8 cellular contexts compared by ENCODE assay signal in the genomic region with DNA sequence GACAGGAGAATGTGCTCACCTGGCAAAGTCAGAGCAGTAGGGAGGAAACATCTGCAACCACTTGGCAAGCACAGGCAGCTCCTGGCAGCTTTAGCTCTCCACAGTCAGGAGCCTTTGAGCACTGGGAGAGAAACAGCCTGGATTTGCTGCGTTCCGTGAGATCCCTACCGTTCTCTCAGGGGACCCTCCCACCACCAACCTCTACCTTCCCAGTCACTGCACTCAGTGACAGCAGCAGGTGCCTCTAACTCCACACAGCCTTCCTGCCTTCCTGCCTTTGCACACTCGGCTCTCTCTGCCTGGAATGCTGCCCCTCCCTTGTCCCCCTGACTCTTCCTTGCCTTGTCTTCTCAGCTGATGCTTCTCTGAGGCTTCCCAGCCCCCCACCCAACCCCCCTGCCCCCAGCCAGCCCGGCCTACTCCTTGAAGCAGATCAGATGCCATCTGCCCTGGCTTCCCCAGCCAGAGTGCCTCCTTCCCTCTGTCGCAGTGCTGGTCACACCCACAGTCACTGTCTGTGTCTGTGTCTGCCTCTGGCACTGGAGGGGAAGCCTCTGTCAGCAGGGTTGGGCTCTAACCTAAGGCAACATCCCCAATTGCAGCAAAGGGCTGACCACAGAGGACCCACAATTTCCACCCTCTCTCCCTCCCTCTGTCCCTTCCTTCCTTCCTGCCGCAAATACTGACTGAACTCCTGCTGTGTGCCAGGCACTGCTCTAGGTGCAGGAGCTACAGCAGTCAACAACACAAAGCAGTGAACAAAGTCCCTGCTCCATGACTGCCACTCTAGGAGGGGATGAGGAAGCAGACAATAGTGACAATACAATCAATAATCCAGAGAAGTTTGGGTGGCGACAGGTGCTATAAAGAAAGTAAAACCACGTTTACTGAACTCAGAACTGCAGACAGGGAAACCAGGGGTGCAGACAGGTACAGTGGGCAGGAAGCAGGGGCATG. TPM values are rescaled to one million over a fixed set of nuclear protein-coding genes. Genes with fewer than 3 reads are reported as not detected.
A peak's percentile ranks its signal among the peaks of the same experiment; 100 is the strongest.
DNase-seq lines count a peak whose midpoint lies in the region; ATAC-seq and TF ChIP-seq lines count a peak whose summit lies in the region.

No MANE protein-coding gene starts in this region.

- no peaks in the 10 kb centered on the region for H3K27me3 ChIP-seq in upper lobe of left lung
- H3K27me3 ChIP-seq in Karpas-422 (ENCODE audit: low read length), result no peaks in the 10 kb centered on the region
- H3K27me3 ChIP-seq in BE2C, result no peaks in the 10 kb centered on the region

- peaks cover 24% of the 10 kb centered on the region for H3K4me1 Mint-ChIP-seq in activated T-helper 2 cell treated with anti-CD3 and anti-CD28 coated beads, Interferon-gamma antibody, Interleukin-2, Interleukin-4, amounts not matched to agents 10 μg/mL and 5 μg/mL and 100 μg/mL, durations not matched to agents 14 hours and 24 hours and 36 hours (ENCODE audit: low read depth)

- H3K27ac Mint-ChIP-seq in activated T-helper 2 cell treated with anti-CD3 and anti-CD28 coated beads, Interferon-gamma antibody, Interleukin-2, Interleukin-4, amounts not matched to agents 10 μg/mL and 5 μg/mL and 100 μg/mL, durations not matched to agents 14 hours and 24 hours and 36 hours, result peak overlapping the region; percentile 74

- peak; percentile 57 to 67 for ATAC-seq in upper lobe of left lung (ENCODE audit: low FRiP score in 2 of 2)
- ATAC-seq in HG03097 (IDR thresholded peaks at IDR 0.05; ENCODE audit: low FRiP score, unreplicated experiment), result no peak

- H3K4me2 ChIP-seq in Karpas-422 (ENCODE audit: low read depth, low read length, poor library complexity, severe bottlenecking), result no peak overlapping the region

- H3K9me3 ChIP-seq in upper lobe of left lung (no peaks in the 10 kb centered on the region), Karpas-422 (ENCODE audit: low read length) (no peaks in the 10 kb centered on the region), BE2C (no peaks in the 10 kb centered on the region)

- H3K4me3 ChIP-seq in upper lobe of left lung (no peak overlapping the region), Karpas-422 (ENCODE audit: low read length) (no peak overlapping the region), BE2C (ENCODE audit: low read depth, low read length) (no peak overlapping the region)

- no peaks in the 10 kb centered on the region for H3K36me3 Mint-ChIP-seq in activated T-helper 2 cell treated with anti-CD3 and anti-CD28 coated beads, Interferon-gamma antibody, Interleukin-2, Interleukin-4, amounts not matched to agents 10 μg/mL and 5 μg/mL and 100 μg/mL, durations not matched to agents 14 hours and 24 hours and 36 hours (ENCODE audit: low read depth)

- H2AFZ ChIP-seq in Karpas-422 (ENCODE audit: low read length), result no peak overlapping the region

- TF ChIP-seq EP300 in upper lobe of left lung (IDR thresholded peaks at IDR 0.05), result no peak

- H3K9me3 Mint-ChIP-seq in activated T-helper 2 cell treated with anti-CD3 and anti-CD28 coated beads, Interferon-gamma antibody, Interleukin-2, Interleukin-4, amounts not matched to agents 10 μg/mL and 5 μg/mL and 100 μg/mL, durations not matched to agents 14 hours and 24 hours and 36 hours, result no peaks in the 10 kb centered on the region

- no peak overlapping the region for H3K9ac ChIP-seq in Karpas-422 (ENCODE audit: low read length)

- TF ChIP-seq POLR2A in upper lobe of left lung (IDR thresholded peaks at IDR 0.05), result peak in 1 of 4 donors; percentile 52

- H3K27ac ChIP-seq in upper lobe of left lung (peak overlapping the region in 3 of 4 donors; percentile 16 to 77 (median 70)), Karpas-422 (ENCODE audit: low read length) (no peak overlapping the region)

- H3K9me2 ChIP-seq in Karpas-422 (replicated peaks; ENCODE audit: insufficient read depth, low read length), result no peaks in the 10 kb centered on the region

- H3K4me1 ChIP-seq in upper lobe of left lung, result peaks cover 39 to 54% (median 49%) of the 10 kb centered on the region in 4 donors
- no peaks in the 10 kb centered on the region for H3K4me1 ChIP-seq in Karpas-422 (ENCODE audit: low read length)
- H3K4me1 ChIP-seq in BE2C, result peaks cover 8% of the 10 kb centered on the region

- H3K27me3 Mint-ChIP-seq in activated T-helper 2 cell treated with anti-CD3 and anti-CD28 coated beads, Interferon-gamma antibody, Interleukin-2, Interleukin-4, amounts not matched to agents 10 μg/mL and 5 μg/mL and 100 μg/mL, durations not matched to agents 14 hours and 24 hours and 36 hours (ENCODE audit: low read depth), result no peaks in the 10 kb centered on the region

- WGBS in upper lobe of left lung, 2 donors, result 30% methylated on average over 9 of the region's 9 CpGs

- H4K20me1 ChIP-seq in Karpas-422 (ENCODE audit: insufficient read depth, low read depth, low read length), result no peaks in the 10 kb centered on the region

- TF ChIP-seq CTCF in upper lobe of left lung (IDR thresholded peaks at IDR 0.05) (no peak), BE2C (IDR thresholded peaks at IDR 0.05; ENCODE audit: low read depth, low read length) (no peak)

- intact Hi-C loops in activated T-helper 2 cell treated with anti-CD3 and anti-CD28 coated beads, Interferon-gamma antibody, Interleukin-2, Interleukin-4, amounts not matched to agents 10 μg/mL and 5 μg/mL and 100 μg/mL, durations not matched to agents 14 hours and 24 hours and 36 hours (cut with micrococcal nuclease), result no loop called here

- DNase-seq in ELF-1 (ENCODE audit: low read depth, low spot score) (peak; percentile 23), NCI-H2107 (lab: John Stamatoyannopoulos, UW) (peak; percentile 33), left kidney (ENCODE audit: low read depth, low spot score) (peak; percentile 67), upper lobe of left lung (peak in 1 of 2 donors; percentile 74), Karpas-422 (no peak), BE2C (no peak)
- peak; percentile 42 for DNase-seq in activated T-helper 2 cell treated with anti-CD3 and anti-CD28 coated beads, Interferon-gamma antibody, Interleukin-2, Interleukin-4, amounts not matched to agents 10 μg/mL and 5 μg/mL and 100 μg/mL, durations not matched to agents 14 hours and 24 hours and 36 hours (ENCODE audit: low spot score)

- H3K36me3 ChIP-seq in upper lobe of left lung, result no peaks in the 10 kb centered on the region
- no peaks in the 10 kb centered on the region for H3K36me3 ChIP-seq in Karpas-422 (ENCODE audit: insufficient read depth, low read length)
- H3K36me3 ChIP-seq in BE2C, result no peaks in the 10 kb centered on the region

- no peaks in the 10 kb centered on the region for H3K79me2 ChIP-seq in Karpas-422 (ENCODE audit: low read length)

- H3K4me3 Mint-ChIP-seq in activated T-helper 2 cell treated with anti-CD3 and anti-CD28 coated beads, Interferon-gamma antibody, Interleukin-2, Interleukin-4, amounts not matched to agents 10 μg/mL and 5 μg/mL and 100 μg/mL, durations not matched to agents 14 hours and 24 hours and 36 hours (ENCODE audit: low read depth), result no peak overlapping the region

RNA-seq across cellular contexts. Expression of a gene that starts 14.8 kb away (rescaled TPM):
- 13.7 and 15.3 TPM in 2 replicates for total RNA-seq in activated T-helper 2 cell treated with anti-CD3 and anti-CD28 coated beads, Interferon-gamma antibody, Interleukin-2, Interleukin-4, amounts not matched to agents 10 μg/mL and 5 μg/mL and 100 μg/mL, durations not matched to agents 14 hours and 24 hours and 36 hours
- total RNA-seq in upper lobe of left lung, result 10 to 100 TPM in 2 of 6 donors, 1 to 10 TPM in 4; 2.1 to 19.8 (median 9.5) TPM
- not detected in 2 replicates for total RNA-seq in Karpas-422 (2014; rRNA removed; shearing (Covaris generic); ENCODE audit: low replicate concordance)
- 20.1 TPM for polyA plus RNA-seq in BE2C (2012; ENCODE audit: insufficient read depth, insufficient read length, low read depth)

Comparison
In these comparisons a context has a peak if more than half of its experiments do, and no peak if none do; other contexts are left out.
1. DNase-seq: peak in ELF-1 (single experiment), NCI-H2107 (single experiment), activated T-helper 2 cell treated with anti-CD3 and anti-CD28 coated beads, Interferon-gamma antibody, Interleukin-2, Interleukin-4, amounts not matched to agents 10 μg/mL and 5 μg/mL and 100 μg/mL, durations not matched to agents 14 hours and 24 hours and 36 hours (single experiment) and left kidney (single experiment); none in Karpas-422 (single experiment) and BE2C (single experiment).